Comparison of ENCODE assay signal across 31 cellular contexts in the genomic region with DNA sequence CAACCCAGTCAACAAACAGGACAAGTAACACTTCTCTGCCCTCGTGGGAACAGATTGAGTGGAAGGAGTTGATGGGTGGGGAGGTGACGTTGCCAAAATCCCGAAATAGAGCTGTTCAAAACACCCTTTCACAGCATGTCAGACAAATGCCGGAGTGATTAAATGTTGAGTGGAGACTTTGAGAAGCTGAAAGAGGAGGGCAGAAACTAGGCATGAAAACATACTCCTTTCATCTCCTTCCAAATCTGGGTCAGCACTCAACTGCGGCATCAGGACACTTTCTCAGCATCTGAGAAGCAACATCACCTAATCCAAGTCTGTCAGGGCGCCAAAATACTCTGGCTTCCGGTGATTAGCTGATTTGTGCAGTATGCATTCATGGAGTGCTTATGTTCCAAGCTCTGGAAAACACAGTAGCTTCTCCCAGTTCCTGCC. TPM values are rescaled to one million over a fixed set of nuclear protein-coding genes. Genes with fewer than 3 reads are reported as not detected.
DNase-seq lines count a peak whose midpoint lies in the region; ATAC-seq, FAIRE-seq and TF ChIP-seq lines count a peak whose summit lies in the region.
"Had no signal": no experiment of that assay in that cellular context is flagged by ENCODE, and none has a peak within 500 bp of the region (broad histone marks: within the 10 kb centered on the region; RNA-seq: fewer than 3 reads in every experiment).

No MANE protein-coding gene starts in this region.

- H3K9me3 ChIP-seq in heart right ventricle (peaks cover 0 to 17% (median 0%) of the 10 kb centered on the region in 11 donors), upper lobe of right lung (no peaks in the 10 kb centered on the region)
- H3K9me3 ChIP-seq: esophagus muscularis mucosa had no signal

- H3K27ac ChIP-seq in heart right ventricle (peak overlapping the region in 3 of 10 donors; percentile 26 to 43 (median 35)), upper lobe of right lung (no peak overlapping the region)
- H3K27ac ChIP-seq: BLaER1, esophagus muscularis mucosa, lower lobe of right lung, ovary, SJSA1, spleen had no signal

- no peak for TF ChIP-seq CTCF in heart right ventricle (IDR thresholded peaks at IDR 0.05)
- TF ChIP-seq CTCF in upper lobe of right lung (IDR thresholded peaks at IDR 0.05): no peak

- peaks cover 0 to 27% (median 0%) of the 10 kb centered on the region in 7 donors for H3K27me3 ChIP-seq in heart right ventricle
- H3K27me3 ChIP-seq in upper lobe of right lung: no peaks in the 10 kb centered on the region
- H3K27me3 ChIP-seq: BLaER1, esophagus muscularis mucosa, ovary had no signal

- FAIRE-seq in GM12891 (lab: Jason Lieb, UNC): no peak
- FAIRE-seq: GM19239, H54, islet of Langerhans, RCC 7860 had no signal

- no peak for DNase-seq in Right ventricle myocardium inferior (ENCODE audit: missing footprints)
- DNase-seq in cardiac septum (ENCODE audit: low spot score): no peak
- peak in 31 of 56 donors; percentile 4 to 68 (median 26) for DNase-seq in amygdala (lab: John Stamatoyannopoulos, UW)
- peak in 1 of 2 donors; percentile 19 for DNase-seq in heart right ventricle
- peak; percentile 57 for DNase-seq in superior temporal gyrus (ENCODE audit: extremely low spot score)
- no peak for DNase-seq in GM12891 (ENCODE audit: insufficient read length, low spot score)
- DNase-seq in upper lobe of right lung: no peak
- DNase-seq: activated CD4-positive, alpha-beta T cell treated with anti-CD3 and anti-CD28 coated beads, Interleukin-2, amount 50 U/mL, for 48 hours; activated CD8-positive, alpha-beta memory T cell treated with anti-CD3 and anti-CD28 coated beads, Interleukin-2, amount 50 U/mL, for 4 hours; activated naive CD4-positive, alpha-beta T cell treated with anti-CD3 and anti-CD28 coated beads, Interleukin-2, amount 10 ng/mL, durations not matched to agents 7 days and 5 days; dermis blood vessel endothelial cell; DMS53; foreskin melanocyte; GDM1; lower lobe of right lung; natural killer cell; NCI-H1048; NCI-H2081 treated with DMSO at 0.1 percent for 48 hours; NCI-H510A treated with DMSO at 0.1 percent for 48 hours; ovary; spleen; stimulated activated CD4-positive, alpha-beta T cell treated with anti-CD3 and anti-CD28 coated beads, Interleukin-2, amount 100 ng/mL, for 48 hours; T-helper 1 cell had no signal

- H3K4me1 ChIP-seq in heart right ventricle (peaks cover 0 to 18% (median 4%) of the 10 kb centered on the region in 9 donors), upper lobe of right lung (no peaks in the 10 kb centered on the region)
- H3K4me1 ChIP-seq: BLaER1, SJSA1, spleen had no signal

- 17 to 25% methylated on average over 7 of the region's 7 CpGs for WGBS in heart right ventricle, 2 donors

- H3K36me3 ChIP-seq in heart right ventricle (no peaks in the 10 kb centered on the region), upper lobe of right lung (no peaks in the 10 kb centered on the region)
- H3K36me3 ChIP-seq: BLaER1, esophagus muscularis mucosa, lower lobe of right lung, ovary, SJSA1, spleen had no signal

- TF ChIP-seq POLR2A in GM12891 (IDR thresholded peaks at IDR 0.05; ENCODE audit: low read depth, low read length): no peak

- H3K4me3 ChIP-seq in heart right ventricle (no peak overlapping the region), upper lobe of right lung (no peak overlapping the region)
- H3K4me3 ChIP-seq: BLaER1, esophagus muscularis mucosa, lower lobe of right lung, ovary, SJSA1, spleen had no signal

- ATAC-seq in Right ventricle myocardium inferior (peak; percentile 90), heart right ventricle (peak; percentile 55 to 96 (median 86)), HG03432 (IDR thresholded peaks at IDR 0.05; ENCODE audit: unreplicated experiment) (no peak), upper lobe of right lung (no peak)
- ATAC-seq: lower lobe of right lung, natural killer cell had no signal

- intact Hi-C loops in Right ventricle myocardium inferior (cut with DNase I) (loop anchor here (5.0 kb wide), 1 partner anchor 40 kb away; no protein-coding TSS in a partner anchor), cardiac septum (cut with DNase I) (no loop called here), heart right ventricle (cut with DNase I) (loop anchor here in 2 of 10 donors (10.0 kb wide), 2 partner anchors 428 to 438 kb away; no protein-coding TSS in a partner anchor), upper lobe of right lung (cut with DNase I) (loop anchor here (10.0 kb wide), 1 partner anchor 118 kb away; no protein-coding TSS in a partner anchor)

TF ChIP-seq in GM12891, 5 proteins besides CTCF, POLR2A, EP300 and RAD21:
- TF ChIP-seq POLR2AphosphoS5 (IDR thresholded peaks at IDR 0.05; ENCODE audit: low read depth, low read length) (no peak), TAF1 (IDR thresholded peaks at IDR 0.05; ENCODE audit: low read depth, low read length) (no peak), SPI1 (IDR thresholded peaks at IDR 0.05; ENCODE audit: low read depth, low read length) (no peak), POU2F2 (IDR thresholded peaks at IDR 0.05; ENCODE audit: low read depth, low read length) (no peak), PAX5 (IDR thresholded peaks at IDR 0.05; ENCODE audit: insufficient read depth, low read length, severe bottlenecking) (no peak)

RNA-seq across cellular contexts. Expression of gene MRI1, which starts 51.5 kb away (rescaled TPM):
- total RNA-seq in Right ventricle myocardium inferior: 13.0 TPM
- total RNA-seq in cardiac septum: 15.4 TPM
- total RNA-seq in heart right ventricle: 10 to 100 TPM in 9 of 10 donors, 1 to 10 TPM in 1; 9.9 to 18.7 (median 13.0) TPM
- polyA plus RNA-seq in heart right ventricle: 10 to 100 TPM; 12.5 to 17.0 TPM
- 21.0 TPM for polyA plus RNA-seq in GM12891 (2012; ENCODE audit: low read depth, missing spikeins)
- total RNA-seq in upper lobe of right lung: 32.6 TPM

Comparison
In these comparisons a context has a peak if more than half of its experiments do, and no peak if none do; other contexts are left out.
1. ATAC-seq: peak in Right ventricle myocardium inferior (single experiment) and heart right ventricle (8 of 8); none in HG03432 (single experiment) and upper lobe of right lung (single experiment).
2. DNase-seq: peak in amygdala (31 of 56) and superior temporal gyrus (single experiment); none in Right ventricle myocardium inferior (single experiment), cardiac septum (single experiment), GM12891 (single experiment) and upper lobe of right lung (single experiment).